Comparison of ENCODE assay signal across 1 cellular context in genomic region chr12:6722863-6723262, GRCh38.
TF ChIP-seq lines count a peak whose summit lies in the region.

No MANE protein-coding gene starts in this region.

TF ChIP-seq in H1, 55 proteins besides CTCF, POLR2A, EP300 and RAD21:
- no peak for TF ChIP-seq ASH2L (IDR thresholded peaks at IDR 0.05; ENCODE audit: low read length)
- TF ChIP-seq KDM1A (IDR thresholded peaks at IDR 0.05; ENCODE audit: borderline replicate concordance, low read length), result no peak
- TF ChIP-seq USF2 (IDR thresholded peaks at IDR 0.05; ENCODE audit: low read length), result no peak
- TF ChIP-seq RXRA (IDR thresholded peaks at IDR 0.05; ENCODE audit: insufficient read depth, low read depth, low read length), result no peak
- no peak for TF ChIP-seq TBP (IDR thresholded peaks at IDR 0.05; ENCODE audit: low read depth, low read length)
- no peak for TF ChIP-seq NRF1 (IDR thresholded peaks at IDR 0.05; ENCODE audit: low read depth, low read length)
- TF ChIP-seq GABPA (IDR thresholded peaks at IDR 0.05; ENCODE audit: borderline replicate concordance, insufficient read depth, low read length), result no peak
